1 cellular context compared by ENCODE assay signal in genomic region chr16:2982402-2982801, GRCh38.
TF ChIP-seq lines count a peak whose summit lies in the region.

No MANE protein-coding gene starts in this region.

TF ChIP-seq in GM23338, 12 proteins besides CTCF, POLR2A, EP300 and RAD21 (continued from another document):
- TF ChIP-seq ZNF462 (CRISPR knock-in tag; IDR thresholded peaks at IDR 0.05) (no peak), EZH2 (IDR thresholded peaks at IDR 0.05; ENCODE audit: low read depth, unreplicated experiment) (no peak), REST (IDR thresholded peaks at IDR 0.05; ENCODE audit: unreplicated experiment) (no peak)
